In genomic region chr16:689175-689897, GRCh38 we compare ENCODE assay signal across 8 cellular contexts. TPM values are rescaled to one million over a fixed set of nuclear protein-coding genes. Genes with fewer than 3 reads are reported as not detected.
DNase-seq lines count a peak whose midpoint lies in the region; ATAC-seq, FAIRE-seq and TF ChIP-seq lines count a peak whose summit lies in the region.

No MANE protein-coding gene starts in this region.

- H3K4me1 ChIP-seq in CD8-positive, alpha-beta memory T cell (ENCODE audit: insufficient read depth, low read length) = peaks cover 25% of the 10 kb centered on the region
- H3K4me1 ChIP-seq in Panc1 (ENCODE audit: control insufficient read depth, insufficient read depth, low read length) = peaks cover 13% of the 10 kb centered on the region
- H3K4me1 ChIP-seq in endothelial cell of umbilical vein (ENCODE audit: control insufficient read depth, extremely low read depth, insufficient read depth, low read length) = peaks cover 6% of the 10 kb centered on the region
- peaks cover 9% of the 10 kb centered on the region for H3K4me1 ChIP-seq in osteoblast (ENCODE audit: insufficient read depth, low read length)

- no peaks in the 10 kb centered on the region for H3K27me3 ChIP-seq in CD8-positive, alpha-beta memory T cell (ENCODE audit: insufficient read depth, low read length, poor library complexity, severe bottlenecking)
- no peaks in the 10 kb centered on the region for H3K27me3 ChIP-seq in Panc1 (ENCODE audit: control insufficient read depth, insufficient read depth, low read length)
- peaks cover 16% of the 10 kb centered on the region in 2 experiments for H3K27me3 ChIP-seq in endothelial cell of umbilical vein (ENCODE audit: control insufficient read depth in 2 of 2, insufficient read depth in 2 of 2, low read length in 2 of 2)
- H3K27me3 ChIP-seq in osteoblast (ENCODE audit: insufficient read depth, low read length) = peaks cover 25% of the 10 kb centered on the region

- FAIRE-seq in endothelial cell of umbilical vein (lab: Jason Lieb, UNC) = no peak

- in situ Hi-C loops in Panc1 (cut with HindIII; ENCODE audit: low pct_unique_long_range_greater_than_20kb, low sequenced_read_pairs) = no loop called here

- TF ChIP-seq POLR2A in endothelial cell of umbilical vein (IDR thresholded peaks at IDR 0.05; ENCODE audit: low read depth, low read length) = no peak

- ATAC-seq in Panc1 (peak; percentile 3; the same call in 1 of the 2 replicates), GM21529 (IDR thresholded peaks at IDR 0.05; ENCODE audit: unreplicated experiment) (no peak)

- H3K36me3 ChIP-seq in CD8-positive, alpha-beta memory T cell (ENCODE audit: insufficient read depth, low read length) = no peaks in the 10 kb centered on the region
- peaks cover 4% of the 10 kb centered on the region; the same call in 1 of the 2 replicates for H3K36me3 ChIP-seq in Panc1 (ENCODE audit: control insufficient read depth, insufficient read depth, low read length)
- H3K36me3 ChIP-seq in endothelial cell of umbilical vein (ENCODE audit: control insufficient read depth in 2 of 2, extremely low read depth in 1 of 2, insufficient read depth in 2 of 2, low read length in 2 of 2) = peaks cover 0 to 10% of the 10 kb centered on the region in 2 experiments
- H3K36me3 ChIP-seq in osteoblast (ENCODE audit: insufficient read depth, low read length) = peaks cover 2% of the 10 kb centered on the region

- H3K9me1 ChIP-seq in endothelial cell of umbilical vein (replicated peaks; ENCODE audit: control insufficient read depth, extremely low read depth, insufficient read depth, low read length) = no peaks in the 10 kb centered on the region

- DNase-seq in CD8-positive, alpha-beta memory T cell = no peak
- DNase-seq in Panc1 (ENCODE audit: low read depth, low spot score) (no peak), endothelial cell of umbilical vein (ENCODE audit: low read depth, low spot score) (no peak), osteoblast (ENCODE audit: insufficient read length, low spot score, missing footprints) (no peak), NCI-H510A treated with DMSO at 0.1 percent for 48 hours (lab: John Stamatoyannopoulos, UW) (no peak), anterior cingulate cortex (lab: John Stamatoyannopoulos, UW) (no peak)
- no peak for DNase-seq in stimulated activated CD4-positive, alpha-beta T cell treated with anti-CD3 and anti-CD28 coated beads, Interleukin-1b, Interleukin-23, amount 100 ng/mL, for 48 hours

- H3K4me1 Mint-ChIP-seq in CD8-positive, alpha-beta memory T cell = peaks cover 19 to 43% (median 23%) of the 10 kb centered on the region in 3 donors

- H3K27ac Mint-ChIP-seq in CD8-positive, alpha-beta memory T cell = peak overlapping the region in 7 of 8 donors; percentile 79 to 96 (median 92)

- peak overlapping the region; percentile 69 for H3K4me2 ChIP-seq in endothelial cell of umbilical vein (ENCODE audit: insufficient read depth, low read length)
- peak overlapping the region; percentile 90 for H3K4me2 ChIP-seq in osteoblast (ENCODE audit: insufficient read depth, low read length)

- dilution Hi-C loops in endothelial cell of umbilical vein (cut with MboI; ENCODE audit: extremely low pct_ligation_motif_present, low sequenced_read_pairs) = no loop called here

- H3K79me2 ChIP-seq in endothelial cell of umbilical vein (ENCODE audit: control insufficient read depth, insufficient read depth, low read length) (no peaks in the 10 kb centered on the region), osteoblast (ENCODE audit: insufficient read depth, low read length) (peaks cover 22% of the 10 kb centered on the region)

- peak overlapping the region; percentile 75 for H3K9ac ChIP-seq in endothelial cell of umbilical vein (replicated peaks; ENCODE audit: extremely low read depth, insufficient read depth, low read length)

- POLR2A ChIA-PET in CD8-positive, alpha-beta memory T cell (lab: Charles Lee) = interaction anchor here (0.7 to 2.0 kb wide), 5 partner anchors 8 to 53 kb away, joined by 3 to 12 read pairs (median 4); partner anchors contain the start of genes ANTKMT, HAGHL and METTL26
- POLR2A ChIA-PET in Panc1 (lab: Charles Lee) = interaction anchor here (0.6 kb wide), 1 partner anchor 119 kb away, joined by 3 read pairs; no protein-coding TSS in a partner anchor
- POLR2A ChIA-PET in endothelial cell of umbilical vein (lab: Charles Lee) = no interaction called here

- intact Hi-C loops in Panc1 (cut with micrococcal nuclease; ENCODE audit: unreplicated experiment) (loop anchor here (10.0 kb wide), 1 partner anchor 1085 kb away; the partner anchor contains the start of genes EME2, MRPS34 and NME3), endothelial cell of umbilical vein (cut with micrococcal nuclease) (no loop called here)

- no peak for TF ChIP-seq CTCF in Panc1 (IDR thresholded peaks at IDR 0.05)
- no peak for TF ChIP-seq CTCF in endothelial cell of umbilical vein (IDR thresholded peaks at IDR 0.05; ENCODE audit: extremely low read depth in 1 of 2, insufficient read depth in 1 of 2, low read depth in 1 of 2, low read length in 2 of 2)
- no peak for TF ChIP-seq CTCF in osteoblast (IDR thresholded peaks at IDR 0.05; ENCODE audit: extremely low read depth, low read depth, low read length)

- H2AFZ ChIP-seq in endothelial cell of umbilical vein (ENCODE audit: low read depth, low read length) = peak overlapping the region; percentile 76
- H2AFZ ChIP-seq in osteoblast (ENCODE audit: low read length) = peak overlapping the region; percentile 88

- H3K9me3 Mint-ChIP-seq in CD8-positive, alpha-beta memory T cell = no peaks in the 10 kb centered on the region

- peak overlapping the region; percentile 89 for H3K27ac ChIP-seq in CD8-positive, alpha-beta memory T cell (ENCODE audit: low read depth, low read length)
- H3K27ac ChIP-seq in Panc1 (ENCODE audit: low read length) = peak overlapping the region; percentile 94
- peak overlapping the region; percentile 49 for H3K27ac ChIP-seq in endothelial cell of umbilical vein (ENCODE audit: insufficient read depth, low read depth, low read length)
- H3K27ac ChIP-seq in osteoblast (ENCODE audit: low read depth, low read length) = peak overlapping the region; percentile 76

- peaks cover 0 to 1% of the 10 kb centered on the region in 2 donors for H3K27me3 Mint-ChIP-seq in CD8-positive, alpha-beta memory T cell

- H3K4me3 Mint-ChIP-seq in CD8-positive, alpha-beta memory T cell = peak overlapping the region; percentile 87 to 97 (median 90)

- H4K20me1 ChIP-seq in endothelial cell of umbilical vein (replicated peaks; ENCODE audit: control insufficient read depth, extremely low read depth, insufficient read depth, low read length) (no peaks in the 10 kb centered on the region), osteoblast (ENCODE audit: insufficient read depth, low read length) (no peaks in the 10 kb centered on the region)

- BruUV-seq in Panc1 (replicated peaks; lab: Mats Ljungman, UMichigan) (no TSS peak), endothelial cell of umbilical vein (replicated peaks; lab: Mats Ljungman, UMichigan) (no TSS peak)

- CTCF ChIA-PET in CD8-positive, alpha-beta memory T cell (lab: Charles Lee) = interaction anchor here (1.6 kb wide), 2 partner anchors 9 to 23 kb away, joined by 3 to 7 read pairs; partner anchors contain the start of gene STUB1
- CTCF ChIA-PET in Panc1 (lab: Charles Lee) = no interaction called here
- CTCF ChIA-PET in endothelial cell of umbilical vein (lab: Charles Lee) = interaction anchor here (1.2 to 1.6 kb wide), 5 partner anchors 14 to 31 kb away, joined by 3 to 8 read pairs (median 4); partner anchors contain the start of gene ANTKMT

- peak overlapping the region; percentile 96 for H3K4me3 ChIP-seq in CD8-positive, alpha-beta memory T cell (ENCODE audit: low read length)
- H3K4me3 ChIP-seq in Panc1 (ENCODE audit: low read depth in 2 of 2, low read length in 2 of 2) = peak overlapping the region; percentile 91 to 96
- H3K4me3 ChIP-seq in endothelial cell of umbilical vein (replicated peaks in 1 of 3; ENCODE audit: insufficient read depth in 1 of 3, low read depth in 1 of 3, low read length in 3 of 3) = peak overlapping the region; percentile 72 to 78 (median 78)
- H3K4me3 ChIP-seq in osteoblast (ENCODE audit: insufficient read depth, low read length) = peak overlapping the region; percentile 94

- H3K9me3 ChIP-seq in CD8-positive, alpha-beta memory T cell (ENCODE audit: low read length) = no peaks in the 10 kb centered on the region
- H3K9me3 ChIP-seq in Panc1 (ENCODE audit: control insufficient read depth, insufficient read depth, low read depth, low read length) (no peaks in the 10 kb centered on the region), endothelial cell of umbilical vein (replicated peaks; ENCODE audit: control insufficient read depth, insufficient read depth, low read length) (no peaks in the 10 kb centered on the region), osteoblast (ENCODE audit: low read depth, low read length) (no peaks in the 10 kb centered on the region)

- H3K36me3 Mint-ChIP-seq in CD8-positive, alpha-beta memory T cell = peaks cover 0 to 11% (median 0%) of the 10 kb centered on the region in 3 donors

RNA-seq across cellular contexts. Expression of gene WDR24, which starts 0.9 kb away (rescaled TPM):
- total RNA-seq in CD8-positive, alpha-beta memory T cell = 10 to 100 TPM; 23.9 to 25.2 TPM
- polyA plus RNA-seq in CD8-positive, alpha-beta memory T cell = 15.4 TPM
- total RNA-seq in Panc1 (2021; ENCODE audit: unreplicated experiment) (17.9 TPM), endothelial cell of umbilical vein (9.9 and 11.2 TPM in 2 replicates), osteoblast (8.0 and 8.7 TPM in 2 replicates)
- 23.4 TPM for polyA plus RNA-seq in Panc1 (2012; ENCODE audit: insufficient read length)
- polyA plus RNA-seq in endothelial cell of umbilical vein = 9.9 and 14.1 TPM in 2 replicates
- 3.2 and 5.1 TPM in 2 replicates for polyA plus RNA-seq in endothelial cell of umbilical vein (2011; cell fraction: cytosol; rRNA removed)
- polyA plus RNA-seq in endothelial cell of umbilical vein (2011; cell fraction: nucleus; rRNA removed) = 15.8 and 15.9 TPM in 2 replicates
- 5.3 and 9.4 TPM in 2 replicates for polyA plus RNA-seq in endothelial cell of umbilical vein (2012)
- 5.3 and 6.6 TPM in 2 replicates for polyA minus RNA-seq in endothelial cell of umbilical vein
- polyA minus RNA-seq in endothelial cell of umbilical vein (2011; cell fraction: cytosol; rRNA and poly(A)+ RNA removed) = 10.2 TPM
- 5.1 and 9.5 TPM in 2 replicates for polyA minus RNA-seq in endothelial cell of umbilical vein (2011; cell fraction: nucleus; rRNA and poly(A)+ RNA removed)

RNA-seq across cellular contexts. Expression of gene JMJD8, which starts 5.2 kb away (rescaled TPM):
- total RNA-seq in CD8-positive, alpha-beta memory T cell = 10 to 100 TPM; 53.0 to 55.9 TPM
- polyA plus RNA-seq in CD8-positive, alpha-beta memory T cell = 56.6 TPM
- total RNA-seq in Panc1 (2021; ENCODE audit: unreplicated experiment) (73.9 TPM), endothelial cell of umbilical vein (53.4 and 55.1 TPM in 2 replicates), osteoblast (48.0 and 48.5 TPM in 2 replicates)
- polyA plus RNA-seq in Panc1 (2012; ENCODE audit: insufficient read length) = 136 TPM
- 102 and 125 TPM in 2 replicates for polyA plus RNA-seq in endothelial cell of umbilical vein
- 71.3 and 81.4 TPM in 2 replicates for polyA plus RNA-seq in endothelial cell of umbilical vein (2011; cell fraction: cytosol; rRNA removed)
- polyA plus RNA-seq in endothelial cell of umbilical vein (2011; cell fraction: nucleus; rRNA removed) = 67.1 and 67.6 TPM in 2 replicates
- polyA plus RNA-seq in endothelial cell of umbilical vein (2012) = 43.1 and 49.7 TPM in 2 replicates
- 29.4 and 32.9 TPM in 2 replicates for polyA minus RNA-seq in endothelial cell of umbilical vein
- polyA minus RNA-seq in endothelial cell of umbilical vein (2011; cell fraction: cytosol; rRNA and poly(A)+ RNA removed) = 23.2 TPM
- polyA minus RNA-seq in endothelial cell of umbilical vein (2011; cell fraction: nucleus; rRNA and poly(A)+ RNA removed) = 12.4 and 19.0 TPM in 2 replicates

RNA-seq across cellular contexts. Expression of gene STUB1, which starts 9.1 kb away (rescaled TPM):
- total RNA-seq in CD8-positive, alpha-beta memory T cell = 100 to 1,000 TPM; 111 to 124 TPM
- 161 TPM for polyA plus RNA-seq in CD8-positive, alpha-beta memory T cell
- total RNA-seq in Panc1 (2021; ENCODE audit: unreplicated experiment) (217 TPM), endothelial cell of umbilical vein (105 and 107 TPM in 2 replicates), osteoblast (88.1 and 102 TPM in 2 replicates)
- 401 TPM for polyA plus RNA-seq in Panc1 (2012; ENCODE audit: insufficient read length)
- 147 and 152 TPM in 2 replicates for polyA plus RNA-seq in endothelial cell of umbilical vein
- 109 and 119 TPM in 2 replicates for polyA plus RNA-seq in endothelial cell of umbilical vein (2011; cell fraction: cytosol; rRNA removed)
- 112 and 120 TPM in 2 replicates for polyA plus RNA-seq in endothelial cell of umbilical vein (2011; cell fraction: nucleus; rRNA removed)
- 86.9 and 118 TPM in 2 replicates for polyA plus RNA-seq in endothelial cell of umbilical vein (2012)
- 49.2 and 60.1 TPM in 2 replicates for polyA minus RNA-seq in endothelial cell of umbilical vein
- 29.9 TPM for polyA minus RNA-seq in endothelial cell of umbilical vein (2011; cell fraction: cytosol; rRNA and poly(A)+ RNA removed)
- 13.8 and 18.4 TPM in 2 replicates for polyA minus RNA-seq in endothelial cell of umbilical vein (2011; cell fraction: nucleus; rRNA and poly(A)+ RNA removed)

RNA-seq across cellular contexts. Expression of gene RHBDL1, which starts 13.9 kb away (rescaled TPM):
- under 1 TPM; 0.33 to 0.44 TPM for total RNA-seq in CD8-positive, alpha-beta memory T cell
- 0.29 TPM for polyA plus RNA-seq in CD8-positive, alpha-beta memory T cell
- total RNA-seq in Panc1 (2021; ENCODE audit: unreplicated experiment) (6.6 TPM), endothelial cell of umbilical vein (1.8 TPM in 2 replicates), osteoblast (0.88 and 1.1 TPM in 2 replicates)
- polyA plus RNA-seq in Panc1 (2012; ENCODE audit: insufficient read length) = 14.1 TPM
- 1.1 and 1.8 TPM in 2 replicates for polyA plus RNA-seq in endothelial cell of umbilical vein
- polyA plus RNA-seq in endothelial cell of umbilical vein (2011; cell fraction: cytosol; rRNA removed) = 0.11 and 0.12 TPM in 2 replicates
- 6.0 and 8.8 TPM in 2 replicates for polyA plus RNA-seq in endothelial cell of umbilical vein (2011; cell fraction: nucleus; rRNA removed)
- 0.74 and 2.0 TPM in 2 replicates for polyA plus RNA-seq in endothelial cell of umbilical vein (2012)
- 0.15 and 0.19 TPM in 2 replicates for polyA minus RNA-seq in endothelial cell of umbilical vein
- 1.0 TPM for polyA minus RNA-seq in endothelial cell of umbilical vein (2011; cell fraction: cytosol; rRNA and poly(A)+ RNA removed)
- polyA minus RNA-seq in endothelial cell of umbilical vein (2011; cell fraction: nucleus; rRNA and poly(A)+ RNA removed) = 0.91 and 2.2 TPM in 2 replicates

RNA-seq across cellular contexts. Expression of gene FBXL16, which starts 16.3 kb away (rescaled TPM):
- 10 to 100 TPM in 1 of 2 experiments, 1 to 10 TPM in 1; 7.6 to 11.1 TPM for total RNA-seq in CD8-positive, alpha-beta memory T cell
- polyA plus RNA-seq in CD8-positive, alpha-beta memory T cell = 16.9 TPM
- total RNA-seq in Panc1 (2021; ENCODE audit: unreplicated experiment) (28.0 TPM), endothelial cell of umbilical vein (0.22 TPM in 1 of 2 replicates, not detected in the other), osteoblast (not detected in 2 replicates)
- 46.0 TPM for polyA plus RNA-seq in Panc1 (2012; ENCODE audit: insufficient read length)
- 0.07 and 0.18 TPM in 2 replicates for polyA plus RNA-seq in endothelial cell of umbilical vein
- polyA plus RNA-seq in endothelial cell of umbilical vein (2011; cell fraction: cytosol; rRNA removed) = 0.07 and 0.08 TPM in 2 replicates
- polyA plus RNA-seq in endothelial cell of umbilical vein (2011; cell fraction: nucleus; rRNA removed) = 0.04 and 0.06 TPM in 2 replicates
- 0.79 and 1.7 TPM in 2 replicates for polyA plus RNA-seq in endothelial cell of umbilical vein (2012)
- polyA minus RNA-seq in endothelial cell of umbilical vein = not detected in 2 replicates
- polyA minus RNA-seq in endothelial cell of umbilical vein (2011; cell fraction: cytosol; rRNA and poly(A)+ RNA removed) = 18.2 TPM
- 0.24 TPM in 1 of 2 replicates, not detected in the other for polyA minus RNA-seq in endothelial cell of umbilical vein (2011; cell fraction: nucleus; rRNA and poly(A)+ RNA removed)
